In the genomic region with DNA sequence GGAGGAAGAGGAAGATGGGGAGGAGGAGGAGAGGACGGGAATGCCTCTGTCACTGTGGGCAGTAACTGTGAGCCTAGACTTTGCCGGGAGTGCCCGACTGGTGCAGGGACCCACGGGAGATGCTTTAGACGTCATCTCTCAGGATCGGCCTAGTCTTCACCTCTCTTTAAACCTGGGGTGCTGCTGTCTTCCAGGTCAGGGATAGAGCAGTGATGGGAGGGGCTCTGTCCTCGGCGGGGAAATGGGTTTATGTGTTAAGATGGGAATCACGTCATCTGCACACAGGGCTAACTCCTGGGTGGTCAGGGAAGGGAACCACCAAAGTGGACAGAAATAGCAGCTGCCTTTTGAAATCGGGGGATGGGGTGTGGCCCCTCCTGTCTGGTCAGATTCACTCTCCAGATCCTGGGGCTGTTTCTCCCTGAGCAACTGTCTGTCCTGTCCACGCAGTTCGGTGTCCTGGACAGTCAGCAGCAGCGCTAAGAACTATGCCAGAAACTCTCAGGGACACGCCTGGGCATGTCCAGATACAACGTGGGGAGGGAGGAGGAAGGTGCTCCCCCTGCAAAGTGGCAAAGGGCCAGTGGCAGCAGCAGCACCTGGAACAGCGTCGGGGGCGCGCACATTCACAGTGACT, we compare ENCODE assay signal across 1 cellular context.
TF ChIP-seq lines count a peak whose summit lies in the region.

No MANE protein-coding gene starts in this region.

TF ChIP-seq in H1, 55 proteins besides CTCF, POLR2A, EP300 and RAD21 (continued from another document):
- TF ChIP-seq, protein P1, sequence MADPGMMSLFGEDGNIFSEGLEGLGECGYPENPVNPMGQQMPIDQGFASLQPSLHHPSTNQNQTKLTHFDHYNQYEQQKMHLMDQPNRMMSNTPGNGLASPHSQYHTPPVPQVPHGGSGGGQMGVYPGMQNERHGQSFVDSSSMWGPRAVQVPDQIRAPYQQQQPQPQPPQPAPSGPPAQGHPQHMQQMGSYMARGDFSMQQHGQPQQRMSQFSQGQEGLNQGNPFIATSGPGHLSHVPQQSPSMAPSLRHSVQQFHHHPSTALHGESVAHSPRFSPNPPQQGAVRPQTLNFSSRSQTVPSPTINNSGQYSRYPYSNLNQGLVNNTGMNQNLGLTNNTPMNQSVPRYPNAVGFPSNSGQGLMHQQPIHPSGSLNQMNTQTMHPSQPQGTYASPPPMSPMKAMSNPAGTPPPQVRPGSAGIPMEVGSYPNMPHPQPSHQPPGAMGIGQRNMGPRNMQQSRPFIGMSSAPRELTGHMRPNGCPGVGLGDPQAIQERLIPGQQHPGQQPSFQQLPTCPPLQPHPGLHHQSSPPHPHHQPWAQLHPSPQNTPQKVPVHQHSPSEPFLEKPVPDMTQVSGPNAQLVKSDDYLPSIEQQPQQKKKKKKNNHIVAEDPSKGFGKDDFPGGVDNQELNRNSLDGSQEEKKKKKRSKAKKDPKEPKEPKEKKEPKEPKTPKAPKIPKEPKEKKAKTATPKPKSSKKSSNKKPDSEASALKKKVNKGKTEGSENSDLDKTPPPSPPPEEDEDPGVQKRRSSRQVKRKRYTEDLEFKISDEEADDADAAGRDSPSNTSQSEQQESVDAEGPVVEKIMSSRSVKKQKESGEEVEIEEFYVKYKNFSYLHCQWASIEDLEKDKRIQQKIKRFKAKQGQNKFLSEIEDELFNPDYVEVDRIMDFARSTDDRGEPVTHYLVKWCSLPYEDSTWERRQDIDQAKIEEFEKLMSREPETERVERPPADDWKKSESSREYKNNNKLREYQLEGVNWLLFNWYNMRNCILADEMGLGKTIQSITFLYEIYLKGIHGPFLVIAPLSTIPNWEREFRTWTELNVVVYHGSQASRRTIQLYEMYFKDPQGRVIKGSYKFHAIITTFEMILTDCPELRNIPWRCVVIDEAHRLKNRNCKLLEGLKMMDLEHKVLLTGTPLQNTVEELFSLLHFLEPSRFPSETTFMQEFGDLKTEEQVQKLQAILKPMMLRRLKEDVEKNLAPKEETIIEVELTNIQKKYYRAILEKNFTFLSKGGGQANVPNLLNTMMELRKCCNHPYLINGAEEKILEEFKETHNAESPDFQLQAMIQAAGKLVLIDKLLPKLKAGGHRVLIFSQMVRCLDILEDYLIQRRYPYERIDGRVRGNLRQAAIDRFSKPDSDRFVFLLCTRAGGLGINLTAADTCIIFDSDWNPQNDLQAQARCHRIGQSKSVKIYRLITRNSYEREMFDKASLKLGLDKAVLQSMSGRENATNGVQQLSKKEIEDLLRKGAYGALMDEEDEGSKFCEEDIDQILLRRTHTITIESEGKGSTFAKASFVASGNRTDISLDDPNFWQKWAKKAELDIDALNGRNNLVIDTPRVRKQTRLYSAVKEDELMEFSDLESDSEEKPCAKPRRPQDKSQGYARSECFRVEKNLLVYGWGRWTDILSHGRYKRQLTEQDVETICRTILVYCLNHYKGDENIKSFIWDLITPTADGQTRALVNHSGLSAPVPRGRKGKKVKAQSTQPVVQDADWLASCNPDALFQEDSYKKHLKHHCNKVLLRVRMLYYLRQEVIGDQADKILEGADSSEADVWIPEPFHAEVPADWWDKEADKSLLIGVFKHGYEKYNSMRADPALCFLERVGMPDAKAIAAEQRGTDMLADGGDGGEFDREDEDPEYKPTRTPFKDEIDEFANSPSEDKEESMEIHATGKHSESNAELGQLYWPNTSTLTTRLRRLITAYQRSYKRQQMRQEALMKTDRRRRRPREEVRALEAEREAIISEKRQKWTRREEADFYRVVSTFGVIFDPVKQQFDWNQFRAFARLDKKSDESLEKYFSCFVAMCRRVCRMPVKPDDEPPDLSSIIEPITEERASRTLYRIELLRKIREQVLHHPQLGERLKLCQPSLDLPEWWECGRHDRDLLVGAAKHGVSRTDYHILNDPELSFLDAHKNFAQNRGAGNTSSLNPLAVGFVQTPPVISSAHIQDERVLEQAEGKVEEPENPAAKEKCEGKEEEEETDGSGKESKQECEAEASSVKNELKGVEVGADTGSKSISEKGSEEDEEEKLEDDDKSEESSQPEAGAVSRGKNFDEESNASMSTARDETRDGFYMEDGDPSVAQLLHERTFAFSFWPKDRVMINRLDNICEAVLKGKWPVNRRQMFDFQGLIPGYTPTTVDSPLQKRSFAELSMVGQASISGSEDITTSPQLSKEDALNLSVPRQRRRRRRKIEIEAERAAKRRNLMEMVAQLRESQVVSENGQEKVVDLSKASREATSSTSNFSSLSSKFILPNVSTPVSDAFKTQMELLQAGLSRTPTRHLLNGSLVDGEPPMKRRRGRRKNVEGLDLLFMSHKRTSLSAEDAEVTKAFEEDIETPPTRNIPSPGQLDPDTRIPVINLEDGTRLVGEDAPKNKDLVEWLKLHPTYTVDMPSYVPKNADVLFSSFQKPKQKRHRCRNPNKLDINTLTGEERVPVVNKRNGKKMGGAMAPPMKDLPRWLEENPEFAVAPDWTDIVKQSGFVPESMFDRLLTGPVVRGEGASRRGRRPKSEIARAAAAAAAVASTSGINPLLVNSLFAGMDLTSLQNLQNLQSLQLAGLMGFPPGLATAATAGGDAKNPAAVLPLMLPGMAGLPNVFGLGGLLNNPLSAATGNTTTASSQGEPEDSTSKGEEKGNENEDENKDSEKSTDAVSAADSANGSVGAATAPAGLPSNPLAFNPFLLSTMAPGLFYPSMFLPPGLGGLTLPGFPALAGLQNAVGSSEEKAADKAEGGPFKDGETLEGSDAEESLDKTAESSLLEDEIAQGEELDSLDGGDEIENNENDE (IDR thresholded peaks at IDR 0.05; ENCODE audit: insufficient replicate concordance, low read length): no peak
- TF ChIP-seq BACH1 (IDR thresholded peaks at IDR 0.05; ENCODE audit: low read length) (no peak), RNF2 (IDR thresholded peaks at IDR 0.05; ENCODE audit: borderline replicate concordance, low read depth, low read length, missing control alignments, poor library complexity, severe bottlenecking) (no peak), CEBPB (IDR thresholded peaks at IDR 0.05; ENCODE audit: low read depth, low read length) (no peak), HDAC2 (IDR thresholded peaks at IDR 0.05; ENCODE audit: borderline replicate concordance in 1 of 2, low read depth in 2 of 2, low read length in 2 of 2) (no peak), GTF2F1 (IDR thresholded peaks at IDR 0.05; ENCODE audit: borderline replicate concordance, low read depth, low read length) (no peak), BCL11A (IDR thresholded peaks at IDR 0.05; ENCODE audit: low read depth in 2 of 2, low read length in 2 of 2) (no peak), SP2 (IDR thresholded peaks at IDR 0.05; ENCODE audit: low read length) (no peak), ZNF274 (IDR thresholded peaks at IDR 0.05; ENCODE audit: borderline replicate concordance, extremely low read depth, low read length) (no peak), SIRT6 (IDR thresholded peaks at IDR 0.05; ENCODE audit: low read length) (no peak), POU5F1 (IDR thresholded peaks at IDR 0.05; ENCODE audit: low read depth, low read length) (no peak), SIN3A (conservative IDR thresholded peaks at IDR 0.05 in 1 of 2, IDR thresholded peaks at IDR 0.05 in 1 of 2; ENCODE audit: low read depth in 1 of 2, low read length in 2 of 2) (no peak)
TF ChIP-seq in H1: peak in this region for 0.
